Comparison of ENCODE assay signal across 22 cellular contexts in the genomic region with DNA sequence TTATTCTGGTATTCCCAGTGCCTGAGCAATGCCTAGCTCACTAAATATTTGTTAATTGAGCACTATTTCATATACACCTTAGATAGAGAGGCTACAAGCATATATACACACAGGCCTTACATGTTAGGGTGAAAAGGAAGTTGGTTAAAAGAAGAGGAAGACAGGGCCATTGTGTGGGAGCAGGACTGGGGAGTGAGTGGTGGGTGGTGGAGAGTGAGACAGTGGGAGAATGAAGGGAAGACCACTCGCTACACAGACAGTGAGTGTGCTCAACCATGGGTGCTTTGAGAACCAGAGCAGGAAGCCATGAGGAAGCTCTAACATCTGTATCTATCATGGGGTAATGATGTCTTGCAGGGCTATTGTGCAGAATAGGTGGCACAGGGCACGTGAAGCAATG. TPM values are rescaled to one million over a fixed set of nuclear protein-coding genes. Genes with fewer than 3 reads are reported as not detected.
"Had no signal": no experiment of that assay in that cellular context is flagged by ENCODE, and none has a peak within 500 bp of the region (broad histone marks: within the 10 kb centered on the region; RNA-seq: fewer than 3 reads in every experiment).

No MANE protein-coding gene starts in this region.

- H3K36me3 Mint-ChIP-seq: activated CD8-positive, alpha-beta memory T cell treated with anti-CD3 and anti-CD28 coated beads, Interleukin-2, amount 10 ng/mL, durations not matched to agents 7 days and 5 days; brain had no signal

- H3K4me3 ChIP-seq: colonic mucosa, prostate gland, right atrium auricular region, tibial artery, vagina had no signal

- H3K36me3 ChIP-seq: colonic mucosa, prostate gland, right atrium auricular region, tibial artery, vagina, WERI-Rb-1 had no signal

- H3K27ac ChIP-seq: colonic mucosa, prostate gland, right atrium auricular region, tibial artery, vagina, WERI-Rb-1 had no signal

- H3K9me3 Mint-ChIP-seq: brain had no signal

- H3K4me1 ChIP-seq: colonic mucosa, prostate gland, right atrium auricular region, tibial artery, vagina had no signal

- H3K27me3 ChIP-seq: colonic mucosa, right atrium auricular region, vagina had no signal

- ATAC-seq: activated CD8-positive, alpha-beta memory T cell treated with anti-CD3 and anti-CD28 coated beads, Interleukin-2, amount 10 ng/mL, durations not matched to agents 7 days and 5 days; left ventricle myocardium superior; stimulated activated naive CD8-positive, alpha-beta T cell treated with anti-CD3 and anti-CD28 coated beads, Interleukin-15, Interleukin-2, amounts not matched to agents 100 U/mL and 50 U/mL, for 24 hours had no signal

- H3K9me3 ChIP-seq: colonic mucosa, prostate gland, right atrium auricular region, tibial artery, vagina had no signal

- DNase-seq: activated CD4-positive, alpha-beta T cell treated with anti-CD3 and anti-CD28 coated beads for 1 hour; activated CD4-positive, alpha-beta T cell treated with anti-CD3 and anti-CD28 coated beads, Interleukin-2, amount 50 U/mL, for 48 hours; activated CD8-positive, alpha-beta memory T cell treated with anti-CD3 and anti-CD28 coated beads, Interleukin-2, amount 10 ng/mL, durations not matched to agents 7 days and 5 days; anterior cingulate cortex; central memory CD4-positive, alpha-beta T cell; colonic mucosa; erythroblast; foreskin melanocyte; kidney glomerular epithelial cell; left ventricle myocardium superior; stimulated activated CD4-positive, alpha-beta T cell treated with anti-CD3 and anti-CD28 coated beads, Interleukin-12 subunit alpha, Interleukin-12 subunit beta, amount 100 ng/mL, for 4 hours; stimulated activated CD4-positive, alpha-beta T cell treated with anti-CD3 and anti-CD28 coated beads, Interleukin-1b, Interleukin-23, amount 100 ng/mL, for 48 hours; stimulated activated naive CD8-positive, alpha-beta T cell treated with anti-CD3 and anti-CD28 coated beads, Interleukin-15, Interleukin-2, amounts not matched to agents 100 U/mL and 50 U/mL, for 24 hours; substantia nigra; WERI-Rb-1 had no signal

- H3K27ac Mint-ChIP-seq: activated CD8-positive, alpha-beta memory T cell treated with anti-CD3 and anti-CD28 coated beads, Interleukin-2, amount 10 ng/mL, durations not matched to agents 7 days and 5 days had no signal

- H3K27me3 Mint-ChIP-seq: activated CD8-positive, alpha-beta memory T cell treated with anti-CD3 and anti-CD28 coated beads, Interleukin-2, amount 10 ng/mL, durations not matched to agents 7 days and 5 days had no signal

- H3K4me3 Mint-ChIP-seq: activated CD8-positive, alpha-beta memory T cell treated with anti-CD3 and anti-CD28 coated beads, Interleukin-2, amount 10 ng/mL, durations not matched to agents 7 days and 5 days; brain had no signal

RNA-seq across cellular contexts. Expression of a gene that starts 11.4 kb away (rescaled TPM):
- total RNA-seq: activated CD8-positive, alpha-beta memory T cell treated with anti-CD3 and anti-CD28 coated beads, Interleukin-2, amount 10 ng/mL, durations not matched to agents 7 days and 5 days; colonic mucosa; left ventricle myocardium superior; myocyte; osteocyte; vagina had no signal

RNA-seq across cellular contexts. Expression of a gene that starts 16.3 kb away (rescaled TPM):
- total RNA-seq: left ventricle myocardium superior, myocyte, osteocyte, right atrium auricular region, vagina had no signal

RNA-seq across cellular contexts. Expression of a gene that starts 32.1 kb away (rescaled TPM):
- total RNA-seq: activated CD8-positive, alpha-beta memory T cell treated with anti-CD3 and anti-CD28 coated beads, Interleukin-2, amount 10 ng/mL, durations not matched to agents 7 days and 5 days; colonic mucosa; left ventricle myocardium superior; myocyte; osteocyte; prostate gland; right atrium auricular region; vagina had no signal

RNA-seq across cellular contexts. Expression of a gene that starts 33.4 kb away (rescaled TPM):
- total RNA-seq: activated CD8-positive, alpha-beta memory T cell treated with anti-CD3 and anti-CD28 coated beads, Interleukin-2, amount 10 ng/mL, durations not matched to agents 7 days and 5 days; colonic mucosa; left ventricle myocardium superior; myocyte; osteocyte; prostate gland; right atrium auricular region; vagina had no signal
